18 cellular contexts compared by ENCODE assay signal in the genomic region with DNA sequence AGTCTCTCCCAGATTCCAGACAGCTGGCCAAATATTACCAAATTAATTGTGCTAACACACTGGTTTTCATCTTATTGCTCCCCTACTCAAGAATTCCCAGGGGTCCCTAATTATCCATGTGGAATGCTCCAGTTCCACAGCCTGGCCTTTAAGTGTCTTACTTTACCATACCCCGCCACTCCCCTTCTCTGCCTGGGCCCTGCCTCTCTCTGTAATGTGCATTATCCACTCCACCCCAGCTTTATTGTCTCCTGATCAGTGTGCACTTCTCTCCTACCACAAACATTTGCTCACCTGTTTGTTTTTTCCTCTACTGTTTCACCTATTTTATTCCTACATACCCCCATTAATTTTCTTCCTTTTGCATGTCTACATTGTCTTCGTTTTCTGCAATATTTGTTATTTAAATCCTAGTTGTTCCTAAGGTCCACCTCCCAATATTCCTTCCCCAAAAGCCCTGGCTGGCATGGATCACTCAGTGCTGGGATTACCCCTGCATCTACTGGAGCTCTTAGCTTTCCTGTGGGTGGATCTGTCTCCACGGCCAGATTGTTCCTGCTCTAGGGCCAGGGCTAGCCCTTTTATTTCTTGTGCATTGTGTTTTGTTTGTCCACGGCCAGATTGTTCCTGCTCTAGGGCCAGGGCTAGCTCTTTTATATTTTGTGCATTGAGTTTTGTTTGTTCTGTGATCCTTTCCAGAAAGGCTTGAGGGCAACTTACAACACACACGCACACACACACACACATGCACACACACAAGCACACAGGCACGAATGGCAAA. TPM values are rescaled to one million over a fixed set of nuclear protein-coding genes. Genes with fewer than 3 reads are reported as not detected.
DNase-seq lines count a peak whose midpoint lies in the region; TF ChIP-seq lines count a peak whose summit lies in the region.
"Had no signal": no experiment of that assay in that cellular context is flagged by ENCODE, and none has a peak within 500 bp of the region (broad histone marks: within the 10 kb centered on the region; RNA-seq: fewer than 3 reads in every experiment).

No MANE protein-coding gene starts in this region.

- WGBS in suprapubic skin, result 71% methylated on average over 6 of the region's 6 CpGs

- no peak for TF ChIP-seq EP300 in suprapubic skin (IDR thresholded peaks at IDR 0.05)

- no peaks in the 10 kb centered on the region for H3K9me3 ChIP-seq in suprapubic skin
- H3K9me3 ChIP-seq: SJCRH30 had no signal

- no peak overlapping the region for H3K4me3 ChIP-seq in suprapubic skin
- H3K4me3 ChIP-seq: neural progenitor cell, SJCRH30 had no signal

- H3K27ac ChIP-seq in epithelial cell of prostate (peak overlapping the region; percentile 16), suprapubic skin (peak overlapping the region; percentile 49)
- H3K27ac ChIP-seq: foreskin keratinocyte, neural progenitor cell, SJCRH30 had no signal

- peaks cover 16% of the 10 kb centered on the region for H3K4me1 ChIP-seq in suprapubic skin
- H3K4me1 ChIP-seq: foreskin keratinocyte, neural progenitor cell, SJCRH30 had no signal

- H3K36me3 ChIP-seq in suprapubic skin, result no peaks in the 10 kb centered on the region
- H3K36me3 ChIP-seq: neural progenitor cell, SJCRH30 had no signal

- no peak for TF ChIP-seq POLR2A in suprapubic skin (IDR thresholded peaks at IDR 0.05)

- DNase-seq in NCI-H345 (lab: John Stamatoyannopoulos, UW) (peak; percentile 19), NCI-H345 treated with DMSO at 0.1 percent for 48 hours (lab: John Stamatoyannopoulos, UW; ENCODE audit: unreplicated experiment) (no peak), NCI-H2029 treated with DMSO at 0.1 percent for 48 hours (lab: John Stamatoyannopoulos, UW) (peak; percentile 59), epithelial cell of prostate (ENCODE audit: low read depth, low spot score) (no peak), suprapubic skin (ENCODE audit: low spot score in 2 of 2) (no peak), dermis blood vessel endothelial cell (no peak), 8988T (no peak), DMS114 treated with DMSO at 0.1 percent for 48 hours (lab: John Stamatoyannopoulos, UW; ENCODE audit: unreplicated experiment) (no peak)
- DNase-seq: activated effector memory CD4-positive, alpha-beta T cell treated with Interleukin-2 at 50 U/mL for 16 hours; CD4-positive, alpha-beta memory T cell; foreskin keratinocyte; NCI-H2227 treated with DMSO at 0.1 percent for 48 hours; retina; SJCRH30; stimulated activated CD4-positive, alpha-beta T cell treated with anti-CD3 and anti-CD28 coated beads, Interleukin-15, amount 100 ng/mL, for 24 hours; stimulated activated naive CD4-positive, alpha-beta T cell; trophoblast cell had no signal

- TF ChIP-seq CTCF in suprapubic skin (IDR thresholded peaks at IDR 0.05), result no peak

- no peaks in the 10 kb centered on the region for H3K27me3 ChIP-seq in suprapubic skin
- H3K27me3 ChIP-seq: foreskin keratinocyte, neural progenitor cell, SJCRH30 had no signal

RNA-seq across cellular contexts. Expression of a gene that starts 33.4 kb away (rescaled TPM):
- total RNA-seq in suprapubic skin (100 to 1,000 TPM in 2 of 4 donors, 10 to 100 TPM in 2; 63.3 to 150 (median 108) TPM), dermis blood vessel endothelial cell (6.3 and 8.5 TPM in 2 replicates)

Comparison
In these comparisons a context has a peak if more than half of its experiments do, and no peak if none do; other contexts are left out.
1. DNase-seq: peak in NCI-H345 (single experiment) and NCI-H2029 treated with DMSO at 0.1 percent for 48 hours (single experiment); none in NCI-H345 treated with DMSO at 0.1 percent for 48 hours (single experiment), epithelial cell of prostate (single experiment), suprapubic skin (0 of 2), dermis blood vessel endothelial cell (single experiment), 8988T (single experiment) and DMS114 treated with DMSO at 0.1 percent for 48 hours (single experiment).